8 cellular contexts compared by ENCODE assay signal in the genomic region with DNA sequence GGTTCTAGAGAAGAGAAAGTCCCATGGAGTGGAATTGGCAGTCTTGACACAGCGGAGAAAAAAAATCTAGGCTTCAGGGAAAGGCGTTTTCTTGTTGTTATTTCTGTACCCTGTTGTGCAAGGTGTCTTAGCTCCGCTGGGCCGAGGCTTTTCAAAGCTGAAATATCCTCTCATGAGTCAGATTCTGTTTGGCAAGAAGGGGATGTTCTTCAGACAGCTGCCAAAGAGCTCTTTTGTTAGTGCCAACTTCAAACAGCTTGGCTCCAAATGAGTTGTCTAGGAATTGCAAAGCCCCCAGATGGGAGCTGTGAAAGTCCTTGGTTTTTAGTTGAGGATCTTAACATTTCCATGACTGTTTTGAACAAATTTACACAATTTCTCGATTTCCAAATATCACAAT. TPM values are rescaled to one million over a fixed set of nuclear protein-coding genes. Genes with fewer than 3 reads are reported as not detected.
DNase-seq lines count a peak whose midpoint lies in the region; ATAC-seq and TF ChIP-seq lines count a peak whose summit lies in the region.

No MANE protein-coding gene starts in this region.

- intact Hi-C loops in left ventricle myocardium inferior (cut with micrococcal nuclease): no loop called here

- DNase-seq in AG04450 (ENCODE audit: low read depth, low spot score) (peak; percentile 76), HFFc6 (peak; percentile 82), left ventricle myocardium inferior (no peak), retina (peak; percentile 5), germinal center (ENCODE audit: low spot score) (no peak), DMS153 (lab: John Stamatoyannopoulos, UW) (no peak)

- H3K27me3 ChIP-seq in AG04450 (ENCODE audit: control insufficient read depth, insufficient read depth, low read length): no peaks in the 10 kb centered on the region
- H3K27me3 ChIP-seq in left ventricle myocardium inferior (ENCODE audit: low read depth): no peaks in the 10 kb centered on the region

- peaks cover 35% of the 10 kb centered on the region for H3K36me3 ChIP-seq in left ventricle myocardium inferior

- CTCF ChIA-PET in AG04450 (lab: Charles Lee): interaction anchor here (0.6 to 2.3 kb wide), 4 partner anchors 22 to 796 kb away, joined by 3 to 7 read pairs (median 3); no protein-coding TSS in a partner anchor

- peak overlapping the region; percentile 91 for H3K27ac Mint-ChIP-seq in HFFc6
- peak overlapping the region; percentile 50 for H3K27ac Mint-ChIP-seq in activated T-helper 17 cell treated with anti-CD3 and anti-CD28 coated beads, Interleukin-2, amount 50 U/mL, for 72 hours

- POLR2A ChIA-PET in AG04450 (lab: Yijun Ruan, JAX): interaction anchor here (0.5 kb wide), 1 partner anchor 11 kb away, joined by 3 read pairs; no protein-coding TSS in a partner anchor

- H3K36me3 Mint-ChIP-seq in HFFc6 (ENCODE audit: low read depth): peaks cover 11% of the 10 kb centered on the region
- peaks cover 47% of the 10 kb centered on the region for H3K36me3 Mint-ChIP-seq in activated T-helper 17 cell treated with anti-CD3 and anti-CD28 coated beads, Interleukin-2, amount 50 U/mL, for 72 hours (ENCODE audit: low read depth)

- H3K4me3 ChIP-seq in AG04450 (ENCODE audit: low read depth, low read length) (peak overlapping the region; percentile 20), left ventricle myocardium inferior (peak overlapping the region; percentile 87)

- H3K9me3 ChIP-seq in AG04450 (ENCODE audit: control insufficient read depth, insufficient read depth, low read length) (no peaks in the 10 kb centered on the region), left ventricle myocardium inferior (replicated peaks) (no peaks in the 10 kb centered on the region)

- H3K4me1 ChIP-seq in left ventricle myocardium inferior: peaks cover 68% of the 10 kb centered on the region

- peaks cover 30% of the 10 kb centered on the region for H3K4me1 Mint-ChIP-seq in HFFc6 (ENCODE audit: low read depth)
- peaks cover 20% of the 10 kb centered on the region for H3K4me1 Mint-ChIP-seq in activated T-helper 17 cell treated with anti-CD3 and anti-CD28 coated beads, Interleukin-2, amount 50 U/mL, for 72 hours

- H3K27ac ChIP-seq in AG04450 (ENCODE audit: low read depth, low read length) (peak overlapping the region; percentile 32), left ventricle myocardium inferior (replicated peaks) (peak overlapping the region; percentile 92)

- TF ChIP-seq CTCF in AG04450 (IDR thresholded peaks at IDR 0.05; ENCODE audit: low read depth, low read length) (no peak), HFFc6 (IDR thresholded peaks at IDR 0.05) (no peak), left ventricle myocardium inferior (IDR thresholded peaks at IDR 0.05; ENCODE audit: borderline replicate concordance) (no peak)

- no peaks in the 10 kb centered on the region for H3K9me3 Mint-ChIP-seq in HFFc6
- no peaks in the 10 kb centered on the region for H3K9me3 Mint-ChIP-seq in activated T-helper 17 cell treated with anti-CD3 and anti-CD28 coated beads, Interleukin-2, amount 50 U/mL, for 72 hours

- H3K27me3 Mint-ChIP-seq in HFFc6 (ENCODE audit: insufficient read depth): peaks cover 1% of the 10 kb centered on the region; the same call in 1 of the 2 replicates
- H3K27me3 Mint-ChIP-seq in activated T-helper 17 cell treated with anti-CD3 and anti-CD28 coated beads, Interleukin-2, amount 50 U/mL, for 72 hours: no peaks in the 10 kb centered on the region

- no peak for ATAC-seq in activated T-helper 17 cell treated with anti-CD3 and anti-CD28 coated beads, Interleukin-2, amount 50 U/mL, for 72 hours (replicated peaks)
- no peak for ATAC-seq in HG02970 (IDR thresholded peaks at IDR 0.05; ENCODE audit: low FRiP score, unreplicated experiment)

- H3K4me3 Mint-ChIP-seq in HFFc6: peak overlapping the region; percentile 86
- H3K4me3 Mint-ChIP-seq in activated T-helper 17 cell treated with anti-CD3 and anti-CD28 coated beads, Interleukin-2, amount 50 U/mL, for 72 hours: peak overlapping the region; percentile 91

RNA-seq across cellular contexts. Expression of a gene that starts 2.3 kb away (rescaled TPM):
- 63.2 and 76.3 TPM in 2 replicates for polyA plus RNA-seq in AG04450 (2011; rRNA removed)
- 21.3 and 37.0 TPM in 2 replicates for polyA minus RNA-seq in AG04450 (2011; rRNA and poly(A)+ RNA removed)
- 10 to 100 TPM; 30.0 to 39.9 (median 36.9) TPM for total RNA-seq in HFFc6 (2021; fragmentation: NEBNext Ultra II Directional; extraction: Animal tissue kit (Norgen Biotek cat#: 25700))
- total RNA-seq in activated T-helper 17 cell treated with anti-CD3 and anti-CD28 coated beads, Interleukin-2, amount 50 U/mL, for 72 hours: 10 to 100 TPM; 27.5 to 49.9 TPM
- total RNA-seq in left ventricle myocardium inferior: 87.3 TPM

RNA-seq across cellular contexts. Expression of a gene that starts 45.6 kb away (rescaled TPM):
- polyA plus RNA-seq in AG04450 (2011; rRNA removed): 0.02 TPM in 2 replicates
- polyA minus RNA-seq in AG04450 (2011; rRNA and poly(A)+ RNA removed): 0.09 TPM in 1 of 2 replicates, not detected in the other
- under 1 TPM in 2 of 6 experiments, not detected in 4; 0.09 to 0.10 TPM for total RNA-seq in HFFc6 (2021; fragmentation: NEBNext Ultra II Directional; extraction: Animal tissue kit (Norgen Biotek cat#: 25700))
- total RNA-seq in activated T-helper 17 cell treated with anti-CD3 and anti-CD28 coated beads, Interleukin-2, amount 50 U/mL, for 72 hours: not detected
- 0.08 TPM for total RNA-seq in left ventricle myocardium inferior

RNA-seq across cellular contexts. Expression of a gene that starts 57.8 kb away (rescaled TPM):
- 2.0 and 2.8 TPM in 2 replicates for polyA plus RNA-seq in AG04450 (2011; rRNA removed)
- polyA minus RNA-seq in AG04450 (2011; rRNA and poly(A)+ RNA removed): 2.0 and 3.5 TPM in 2 replicates
- total RNA-seq in HFFc6 (2021; fragmentation: NEBNext Ultra II Directional; extraction: Animal tissue kit (Norgen Biotek cat#: 25700)): 10 to 100 TPM in 5 of 6 experiments, 1 to 10 TPM in 1; 7.6 to 14.2 (median 13.8) TPM
- total RNA-seq in activated T-helper 17 cell treated with anti-CD3 and anti-CD28 coated beads, Interleukin-2, amount 50 U/mL, for 72 hours: 10 to 100 TPM; 35.3 to 41.6 TPM
- total RNA-seq in left ventricle myocardium inferior: 6.9 TPM

RNA-seq across cellular contexts. Expression of a gene that starts 57.9 kb away (rescaled TPM):
- 8.3 and 10.2 TPM in 2 replicates for polyA plus RNA-seq in AG04450 (2011; rRNA removed)
- polyA minus RNA-seq in AG04450 (2011; rRNA and poly(A)+ RNA removed): 5.0 and 6.4 TPM in 2 replicates
- 10 to 100 TPM; 15.2 to 19.8 (median 18.0) TPM for total RNA-seq in HFFc6 (2021; fragmentation: NEBNext Ultra II Directional; extraction: Animal tissue kit (Norgen Biotek cat#: 25700))
- 10 to 100 TPM; 19.8 to 43.2 TPM for total RNA-seq in activated T-helper 17 cell treated with anti-CD3 and anti-CD28 coated beads, Interleukin-2, amount 50 U/mL, for 72 hours
- total RNA-seq in left ventricle myocardium inferior: 7.2 TPM

Comparison
In these comparisons a context has a peak if more than half of its experiments do, and no peak if none do; other contexts are left out.
1. DNase-seq: peak in AG04450 (single experiment), HFFc6 (single experiment) and retina (single experiment); none in left ventricle myocardium inferior (single experiment), germinal center (single experiment) and DMS153 (single experiment).